In the genomic region with DNA sequence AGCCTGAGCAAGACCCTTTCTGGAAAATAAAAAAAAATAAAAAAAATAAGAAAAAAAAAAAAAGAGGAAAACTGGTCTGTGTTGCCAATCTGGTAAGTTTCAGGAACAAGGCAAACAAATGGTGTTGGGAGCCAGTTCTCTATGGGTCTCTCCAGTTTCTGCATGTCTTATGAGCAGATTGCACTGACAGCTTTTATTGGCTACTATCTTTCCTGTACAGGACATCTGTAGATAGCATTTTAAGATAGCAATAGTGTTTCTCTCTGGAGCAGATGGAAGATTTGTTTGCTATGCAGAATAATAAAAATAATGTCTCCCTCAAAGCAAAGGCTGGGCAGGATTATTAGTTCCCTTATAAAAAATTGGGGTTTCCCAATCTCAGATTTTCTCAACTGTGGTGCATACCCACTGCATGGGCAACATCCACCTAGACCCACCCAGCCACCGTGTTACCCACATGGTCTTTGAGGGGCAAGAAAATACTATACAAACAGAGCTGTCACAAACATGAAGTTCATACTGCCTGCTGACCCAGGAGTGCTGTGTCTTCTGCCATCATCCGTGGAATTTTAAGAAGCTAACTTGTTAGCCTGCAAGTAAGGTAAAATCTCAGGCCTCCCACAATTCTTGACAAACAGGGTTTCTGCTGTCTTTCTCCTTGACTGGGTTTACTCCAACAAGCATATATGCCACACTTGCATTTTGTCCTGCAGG, we compare ENCODE assay signal across 16 cellular contexts.
"Had no signal": no experiment of that assay in that cellular context is flagged by ENCODE, and none has a peak within 500 bp of the region (broad histone marks: within the 10 kb centered on the region; RNA-seq: fewer than 3 reads in every experiment).

No MANE protein-coding gene starts in this region.

- H3K36me3 ChIP-seq: pancreas, thyroid gland, WERI-Rb-1 had no signal

- H3K27me3 Mint-ChIP-seq: activated naive CD8-positive, alpha-beta T cell; stimulated activated memory B cell treated with anti-CD40 and anti-IgM and Interleukin-4, amounts not matched to agents 10 μg/mL and 1 μg/mL and 100 μg/mL, for 72 hours had no signal

- H3K9me3 Mint-ChIP-seq: activated T-helper 1 cell treated with anti-CD3 and anti-CD28 coated beads, Interleukin-12 subunit alpha, Interleukin-12 subunit beta, Interleukin-2, Interleukin-4 antibody, amounts not matched to agents 30 ng/mL and 10 ng/mL and 1 ng/mL, durations not matched to agents 14 hours and 24 hours and 36 hours; natural killer cell; stimulated activated memory B cell treated with anti-CD40 and anti-IgM and Interleukin-4, amounts not matched to agents 10 μg/mL and 1 μg/mL and 100 μg/mL, for 72 hours had no signal

- H3K27ac ChIP-seq: pancreas, thyroid gland, WERI-Rb-1 had no signal

- H3K27me3 ChIP-seq: pancreas, thyroid gland had no signal

- ATAC-seq: natural killer cell; sciatic nerve; stimulated activated memory B cell treated with anti-CD40 and anti-IgM and Interleukin-4, amounts not matched to agents 10 μg/mL and 1 μg/mL and 100 μg/mL, for 72 hours had no signal

- H3K27ac Mint-ChIP-seq: activated naive CD8-positive, alpha-beta T cell; activated T-helper 1 cell treated with anti-CD3 and anti-CD28 coated beads, Interleukin-12 subunit alpha, Interleukin-12 subunit beta, Interleukin-2, Interleukin-4 antibody, amounts not matched to agents 30 ng/mL and 10 ng/mL and 1 ng/mL, durations not matched to agents 14 hours and 24 hours and 36 hours; natural killer cell; stimulated activated memory B cell treated with anti-CD40 and anti-IgM and Interleukin-4, amounts not matched to agents 10 μg/mL and 1 μg/mL and 100 μg/mL, for 72 hours had no signal

- H3K36me3 Mint-ChIP-seq: natural killer cell; stimulated activated memory B cell treated with anti-CD40 and anti-IgM and Interleukin-4, amounts not matched to agents 10 μg/mL and 1 μg/mL and 100 μg/mL, for 72 hours had no signal

- H3K9me3 ChIP-seq: pancreas, thyroid gland had no signal

- H3K4me1 ChIP-seq: thyroid gland had no signal

- H3K4me3 ChIP-seq: pancreas, smooth muscle cell, thyroid gland had no signal

- DNase-seq: activated CD4-positive, alpha-beta T cell treated with anti-CD3 and anti-CD28 coated beads for 1 hour; activated CD4-positive, alpha-beta T cell treated with anti-CD3 and anti-CD28 coated beads, Interleukin-2, amount 50 U/mL, for 4 hours; activated T-cell treated with anti-CD3 and anti-CD28 coated beads for 4 hours; effector CD4-positive, alpha-beta T cell; mesendoderm; natural killer cell; pancreas; stimulated activated CD4-positive, alpha-beta T cell treated with anti-CD3 and anti-CD28 coated beads, Interleukin-4, amount 100 ng/mL, for 4 hours; T-helper 1 cell; thyroid gland; WERI-Rb-1 had no signal

- H3K4me3 Mint-ChIP-seq: activated naive CD8-positive, alpha-beta T cell; activated T-helper 1 cell treated with anti-CD3 and anti-CD28 coated beads, Interleukin-12 subunit alpha, Interleukin-12 subunit beta, Interleukin-2, Interleukin-4 antibody, amounts not matched to agents 30 ng/mL and 10 ng/mL and 1 ng/mL, durations not matched to agents 14 hours and 24 hours and 36 hours; natural killer cell; stimulated activated memory B cell treated with anti-CD40 and anti-IgM and Interleukin-4, amounts not matched to agents 10 μg/mL and 1 μg/mL and 100 μg/mL, for 72 hours had no signal
